Comparison of ENCODE assay signal across 16 cellular contexts in the genomic region with DNA sequence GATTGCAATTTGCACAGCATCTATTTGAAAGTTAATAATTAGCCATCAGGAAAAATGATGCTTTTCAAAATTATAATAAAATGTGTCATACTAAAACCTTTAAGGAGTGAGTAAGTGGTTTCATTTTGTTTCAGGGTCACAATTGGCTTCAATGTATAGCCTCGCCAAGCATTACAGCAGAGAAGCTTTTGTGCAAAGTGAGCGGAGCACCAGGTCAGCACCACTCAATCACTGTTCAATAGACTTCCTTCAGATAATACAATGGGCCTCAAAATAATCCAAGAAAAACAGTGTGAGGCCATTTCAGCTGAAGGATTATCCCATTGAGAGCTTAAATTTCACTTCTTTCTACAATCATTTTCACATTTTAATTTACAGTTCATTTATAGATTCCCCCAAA.
DNase-seq lines count a peak whose midpoint lies in the region; ATAC-seq and TF ChIP-seq lines count a peak whose summit lies in the region.
"Had no signal": no experiment of that assay in that cellular context is flagged by ENCODE, and none has a peak within 500 bp of the region (broad histone marks: within the 10 kb centered on the region; RNA-seq: fewer than 3 reads in every experiment).

No MANE protein-coding gene starts in this region.

- no peaks in the 10 kb centered on the region for H3K4me1 Mint-ChIP-seq in endodermal cell
- H3K4me1 Mint-ChIP-seq: CD4-positive, alpha-beta memory T cell had no signal

- H3K27me3 ChIP-seq in endodermal cell (ENCODE audit: control insufficient read depth, insufficient read depth, low read length, poor library complexity, severe bottlenecking) (no peaks in the 10 kb centered on the region), neuron (ENCODE audit: insufficient read depth, low read length) (no peaks in the 10 kb centered on the region)

- H3K9ac ChIP-seq in endodermal cell (ENCODE audit: extremely low read depth, low read length, poor library complexity, severe bottlenecking) = no peak overlapping the region
- H3K9ac ChIP-seq: GM23248 had no signal

- H3K4me3 ChIP-seq in endodermal cell (ENCODE audit: low read length) (no peak overlapping the region), neuron (ENCODE audit: low read length) (peak overlapping the region; percentile 7)
- H3K4me3 ChIP-seq: GM23248 had no signal

- DNase-seq in NCI-H2227 treated with DMSO at 0.1 percent for 48 hours (lab: John Stamatoyannopoulos, UW) = peak; percentile 20
- DNase-seq in endodermal cell = no peak
- DNase-seq in NCI-H226 = no peak
- no peak for DNase-seq in NCI-H1417 (lab: John Stamatoyannopoulos, UW)
- DNase-seq: C1 segment of cervical spinal cord; Calu3; CD4-positive, alpha-beta memory T cell; COR-L47; DMS53; DMS79 treated with DMSO at 0.1 percent for 48 hours; GF-D8; GM23248; H7; HCEC 1CT had no signal

- no peak overlapping the region for H3K27ac Mint-ChIP-seq in endodermal cell
- H3K27ac Mint-ChIP-seq: CD4-positive, alpha-beta memory T cell had no signal

- H3K27ac ChIP-seq in endodermal cell (ENCODE audit: low read depth, low read length) = peak overlapping the region; percentile 88
- H3K27ac ChIP-seq: GM23248 had no signal

- 88 to 94% methylated on average over 2 of the region's 2 CpGs for whole genome bisulfite sequencing in endodermal cell (ENCODE audit: insufficient coverage in 1 of 2, insufficient read length in 1 of 2), 2 experiments

- no peaks in the 10 kb centered on the region for H3K36me3 ChIP-seq in endodermal cell (ENCODE audit: control insufficient read depth, insufficient read depth, low read length)
- H3K36me3 ChIP-seq in neuron (ENCODE audit: insufficient read depth, low read length) = no peaks in the 10 kb centered on the region

- no peaks in the 10 kb centered on the region for H3K4me1 ChIP-seq in endodermal cell (ENCODE audit: control insufficient read depth, insufficient read depth, low read length)
- peaks cover 15% of the 10 kb centered on the region for H3K4me1 ChIP-seq in neuron (ENCODE audit: insufficient read depth, low read length)

- H3K9me3 ChIP-seq in endodermal cell (ENCODE audit: control insufficient read depth, low read length) (no peaks in the 10 kb centered on the region), neuron (ENCODE audit: low read length) (no peaks in the 10 kb centered on the region)

- H2AFZ ChIP-seq in neuron (ENCODE audit: low read depth, low read length) = peak overlapping the region; percentile 56
- H2AFZ ChIP-seq: GM23248 had no signal

- no peaks in the 10 kb centered on the region for H3K27me3 Mint-ChIP-seq in endodermal cell (ENCODE audit: insufficient read depth)
- H3K27me3 Mint-ChIP-seq: CD4-positive, alpha-beta memory T cell had no signal

- no peak for ATAC-seq in GM18520 (IDR thresholded peaks at IDR 0.05; ENCODE audit: unreplicated experiment)

- TF ChIP-seq CTCF in endodermal cell (conservative IDR thresholded peaks at IDR 0.05) = no peak

- H3K36me3 Mint-ChIP-seq in endodermal cell (ENCODE audit: low read depth) = no peaks in the 10 kb centered on the region
- H3K36me3 Mint-ChIP-seq: CD4-positive, alpha-beta memory T cell had no signal

- H3K4me3 Mint-ChIP-seq in endodermal cell = no peak overlapping the region
- H3K4me3 Mint-ChIP-seq: CD4-positive, alpha-beta memory T cell had no signal

- no peaks in the 10 kb centered on the region for H3K9me3 Mint-ChIP-seq in endodermal cell
